In the genomic region with DNA sequence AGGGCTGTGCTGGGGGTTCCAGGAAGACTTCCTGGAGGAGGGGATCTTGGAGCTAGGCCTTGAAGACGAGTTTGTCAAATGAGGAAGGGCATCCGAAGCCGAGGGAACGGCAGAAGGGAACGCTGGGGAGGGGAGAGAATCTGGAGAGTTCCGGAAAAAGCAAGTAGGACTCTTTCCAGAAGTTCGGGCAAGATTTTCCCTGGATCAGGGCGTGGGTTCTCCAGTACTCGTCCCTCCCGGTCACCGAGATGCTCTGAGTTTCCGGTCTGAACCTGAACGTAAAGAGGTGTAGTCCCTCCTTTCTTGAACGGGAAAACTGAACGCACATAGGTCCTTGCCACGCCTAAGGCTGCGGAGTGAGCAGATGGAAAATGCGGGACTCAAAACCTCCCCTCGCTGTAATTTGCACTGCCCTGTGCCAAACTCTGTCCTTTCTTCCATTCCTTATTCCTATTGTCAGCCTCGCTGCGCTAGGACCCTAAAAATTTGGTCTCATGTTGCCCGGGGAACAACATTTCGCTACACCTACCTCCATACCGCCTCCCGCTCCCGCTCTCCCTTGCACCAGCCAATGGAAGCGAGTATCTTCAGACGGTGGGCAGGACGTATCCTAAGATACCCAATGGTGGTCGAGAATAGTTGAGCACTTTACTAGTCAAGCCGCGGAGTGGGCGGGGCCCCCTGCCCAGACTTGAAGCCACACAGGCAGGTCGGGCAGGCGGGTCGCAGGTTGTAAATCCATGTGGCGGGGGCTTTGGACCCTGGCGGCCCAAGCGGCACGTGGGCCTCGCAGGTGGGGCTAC, we compare ENCODE assay signal across 8 cellular contexts. TPM values are rescaled to one million over a fixed set of nuclear protein-coding genes. Genes with fewer than 3 reads are reported as not detected.
DNase-seq lines count a peak whose midpoint lies in the region; ATAC-seq lines count a peak whose summit lies in the region.

A gene with protein sequence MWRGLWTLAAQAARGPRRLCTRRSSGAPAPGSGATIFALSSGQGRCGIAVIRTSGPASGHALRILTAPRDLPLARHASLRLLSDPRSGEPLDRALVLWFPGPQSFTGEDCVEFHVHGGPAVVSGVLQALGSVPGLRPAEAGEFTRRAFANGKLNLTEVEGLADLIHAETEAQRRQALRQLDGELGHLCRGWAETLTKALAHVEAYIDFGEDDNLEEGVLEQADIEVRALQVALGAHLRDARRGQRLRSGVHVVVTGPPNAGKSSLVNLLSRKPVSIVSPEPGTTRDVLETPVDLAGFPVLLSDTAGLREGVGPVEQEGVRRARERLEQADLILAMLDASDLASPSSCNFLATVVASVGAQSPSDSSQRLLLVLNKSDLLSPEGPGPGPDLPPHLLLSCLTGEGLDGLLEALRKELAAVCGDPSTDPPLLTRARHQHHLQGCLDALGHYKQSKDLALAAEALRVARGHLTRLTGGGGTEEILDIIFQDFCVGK (plus strand): TSS at position 682 of the 803 bp plus-strand sequence. CDS start 59 bp downstream, at position 741.

- H3K27ac Mint-ChIP-seq in CD8-positive, alpha-beta memory T cell: peak within 1 kb of the TSS; percentile 84 to 99 (median 92)

- H3K36me3 ChIP-seq in CD8-positive, alpha-beta memory T cell (ENCODE audit: insufficient read depth, low read length): no peaks in the 10 kb centered on the region

- POLR2A ChIA-PET in CD8-positive, alpha-beta memory T cell (lab: Charles Lee): interaction anchor here (0.9 kb wide), 1 partner anchor 83 kb away, joined by 4 read pairs; the partner anchor contains the start of gene MVB12A

- no peaks in the 10 kb centered on the region for H3K9me3 Mint-ChIP-seq in CD8-positive, alpha-beta memory T cell

- CTCF ChIA-PET in CD8-positive, alpha-beta memory T cell (lab: Charles Lee): no interaction called here

- peaks cover 24% of the 10 kb centered on the region for H3K4me1 ChIP-seq in CD8-positive, alpha-beta memory T cell (ENCODE audit: insufficient read depth, low read length)

- DNase-seq in CD8-positive, alpha-beta memory T cell: peak; percentile 95 to 98 (median 95)
- DNase-seq in HS-5 (ENCODE audit: low read depth) (peak; percentile 87), lung microvascular endothelial cell (ENCODE audit: low read depth in 2 of 2) (peak; percentile 98 to 99)
- DNase-seq in NK-92 treated with Interleukin-12 subunit alpha and Interleukin-12 subunit beta, amount 100 ng/mL, for 24 hours (lab: John Stamatoyannopoulos, UW): peak; percentile 95
- DNase-seq in activated CD8-positive, alpha-beta memory T cell treated with anti-CD3 and anti-CD28 coated beads for 24 hours: peak; percentile 96
- DNase-seq in effector CD8-positive, alpha-beta T cell (lab: John Stamatoyannopoulos, UW): peak; percentile 94
- peak; percentile 92 to 96 (median 95) for DNase-seq in stimulated activated CD4-positive, alpha-beta T cell treated with anti-CD3 and anti-CD28 coated beads, TNF-alpha, amount 100 ng/mL, for 48 hours (ENCODE audit: low read depth in 3 of 3)

- no peaks in the 10 kb centered on the region for H3K27me3 ChIP-seq in CD8-positive, alpha-beta memory T cell (ENCODE audit: insufficient read depth, low read length, poor library complexity, severe bottlenecking)

- H3K4me3 ChIP-seq in CD8-positive, alpha-beta memory T cell (ENCODE audit: low read length): peak within 1 kb of the TSS; percentile 94

- ATAC-seq in GM19468 (IDR thresholded peaks at IDR 0.05; ENCODE audit: extremely low read depth, unreplicated experiment): peak; percentile 65

- H3K9me3 ChIP-seq in CD8-positive, alpha-beta memory T cell (ENCODE audit: low read length): no peaks in the 10 kb centered on the region

- no peaks in the 10 kb centered on the region for H3K27me3 Mint-ChIP-seq in CD8-positive, alpha-beta memory T cell

- peak within 1 kb of the TSS; percentile 91 for H3K27ac ChIP-seq in CD8-positive, alpha-beta memory T cell (ENCODE audit: low read depth, low read length)

- peaks cover 26 to 50% (median 33%) of the 10 kb centered on the region in 3 donors for H3K4me1 Mint-ChIP-seq in CD8-positive, alpha-beta memory T cell

- peaks cover 0 to 21% (median 3%) of the 10 kb centered on the region in 3 donors for H3K36me3 Mint-ChIP-seq in CD8-positive, alpha-beta memory T cell

- peak within 1 kb of the TSS; percentile 83 to 94 (median 90) for H3K4me3 Mint-ChIP-seq in CD8-positive, alpha-beta memory T cell

RNA-seq across cellular contexts. Expression of the gene that starts here (rescaled TPM):
- 10 to 100 TPM; 47.3 to 55.7 TPM for total RNA-seq in CD8-positive, alpha-beta memory T cell
- polyA plus RNA-seq in CD8-positive, alpha-beta memory T cell: 13.3 TPM
- total RNA-seq in lung microvascular endothelial cell: 5.0 and 6.3 TPM in 2 replicates

Comparison
In these comparisons a context has a peak if more than half of its experiments do, and no peak if none do; other contexts are left out.
1. Peak in every context shown above with its lines: DNase-seq, ATAC-seq, H3K4me3 ChIP-seq and H3K27ac ChIP-seq.